ENCODE assay signal across 15 cellular contexts in genomic region chr9:115673599-115673998, GRCh38.
DNase-seq lines count a peak whose midpoint lies in the region; ATAC-seq and TF ChIP-seq lines count a peak whose summit lies in the region.
"Had no signal": no experiment of that assay in that cellular context is flagged by ENCODE, and none has a peak within 500 bp of the region (broad histone marks: within the 10 kb centered on the region; RNA-seq: fewer than 3 reads in every experiment).

No MANE protein-coding gene starts in this region.

- no peak overlapping the region for H2AFZ ChIP-seq in PC-9

- DNase-seq in AG08396 (ENCODE audit: low spot score) (peak; percentile 8), PC-9 (no peak), dedifferentiated amniotic fluid mesenchymal stem cell (ENCODE audit: extremely low spot score) (peak; percentile 24), ureter (ENCODE audit: low spot score) (no peak)
- DNase-seq in activated naive CD4-positive, alpha-beta T cell (lab: John Stamatoyannopoulos, UW): no peak
- DNase-seq: activated CD4-positive, alpha-beta T cell treated with anti-CD3 and anti-CD28 coated beads, Interleukin-2, amount 50 U/mL, for 4 hours; activated effector memory CD4-positive, alpha-beta T cell treated with anti-CD3 and anti-CD28 coated beads, Interleukin-2, amount 50 U/mL, for 16 hours; colonic mucosa; NCI-H2171; occipital lobe; T-helper 17 cell had no signal

- intact Hi-C loops in PC-9 (cut with micrococcal nuclease; ENCODE audit: unreplicated experiment): loop anchor here (2.0 to 10.0 kb wide), 7 partner anchors 33 to 901 kb away; no protein-coding TSS in a partner anchor

- peak overlapping the region; percentile 68 for H3K4me2 ChIP-seq in PC-9
- H3K4me2 ChIP-seq: BLaER1 treated with 17β-estradiol and CSF1 and Interleukin-3, amounts not matched to agents 10 nM and 100 nM had no signal

- peaks cover 26% of the 10 kb centered on the region for H3F3A ChIP-seq in PC-9 (ENCODE audit: insufficient read depth, low read depth)

- TF ChIP-seq CTCF in PC-9 (conservative IDR thresholded peaks at IDR 0.05): no peak

- CTCF ChIA-PET in PC-9 (lab: Charles Lee): interaction anchor here (0.9 to 1.3 kb wide), 2 partner anchors 80 to 83 kb away, joined by 4 to 6 read pairs; no protein-coding TSS in a partner anchor

- H4K20me1 ChIP-seq in PC-9 (ENCODE audit: insufficient read depth): no peaks in the 10 kb centered on the region
- H4K20me1 ChIP-seq: BLaER1 treated with 17β-estradiol and CSF1 and Interleukin-3, amounts not matched to agents 10 nM and 100 nM had no signal

- no TSS peak for BruUV-seq in PC-9 (replicated peaks; lab: Mats Ljungman, UMichigan)

- peak overlapping the region; percentile 100 for H3K27ac ChIP-seq in PC-9
- H3K27ac ChIP-seq in muscle layer of duodenum (ENCODE audit: low read length): peak overlapping the region; percentile 78
- H3K27ac ChIP-seq: BLaER1 treated with 17β-estradiol and CSF1 and Interleukin-3, amounts not matched to agents 10 nM and 100 nM; colonic mucosa had no signal

- H3K4me3 ChIP-seq in PC-9 (no peak overlapping the region), muscle layer of duodenum (ENCODE audit: low read depth in 1 of 2, low read length in 2 of 2) (no peak overlapping the region)
- H3K4me3 ChIP-seq: BLaER1 treated with 17β-estradiol and CSF1 and Interleukin-3, amounts not matched to agents 10 nM and 100 nM; colonic mucosa had no signal

- H3K79me2 ChIP-seq in PC-9 (ENCODE audit: low read depth): no peaks in the 10 kb centered on the region

- ATAC-seq in GM21390 (IDR thresholded peaks at IDR 0.05; ENCODE audit: unreplicated experiment) (no peak), HG02870 (IDR thresholded peaks at IDR 0.05; ENCODE audit: unreplicated experiment) (no peak)
- ATAC-seq: T-helper 17 cell had no signal

- H3K9me3 ChIP-seq in PC-9 (ENCODE audit: insufficient read depth, low read depth) (no peaks in the 10 kb centered on the region; the same call in 1 of the 2 replicates), muscle layer of duodenum (ENCODE audit: control insufficient read depth in 1 of 2, low read length in 2 of 2) (no peaks in the 10 kb centered on the region)
- H3K9me3 ChIP-seq: colonic mucosa had no signal

- H3K27me3 ChIP-seq in PC-9 (ENCODE audit: insufficient read depth, low read depth) (no peaks in the 10 kb centered on the region), muscle layer of duodenum (ENCODE audit: low read depth, low read length) (no peaks in the 10 kb centered on the region)
- H3K27me3 ChIP-seq: BLaER1 treated with 17β-estradiol and CSF1 and Interleukin-3, amounts not matched to agents 10 nM and 100 nM; colonic mucosa had no signal

- H3K4me1 ChIP-seq in PC-9 (replicated peaks; ENCODE audit: insufficient read depth) (peaks cover 45% of the 10 kb centered on the region), muscle layer of duodenum (ENCODE audit: control insufficient read depth in 1 of 2, insufficient read depth in 2 of 2, low read length in 2 of 2) (no peaks in the 10 kb centered on the region)
- H3K4me1 ChIP-seq: BLaER1 treated with 17β-estradiol and CSF1 and Interleukin-3, amounts not matched to agents 10 nM and 100 nM; colonic mucosa had no signal

- POLR2A ChIA-PET in PC-9 (lab: Charles Lee; ENCODE audit: unreplicated experiment): interaction anchor here (0.7 to 1.6 kb wide), 2 partner anchors 58 to 799 kb away, joined by 5 to 19 read pairs; no protein-coding TSS in a partner anchor

- H3K36me3 ChIP-seq in PC-9 (ENCODE audit: low read depth) (no peaks in the 10 kb centered on the region), muscle layer of duodenum (ENCODE audit: control insufficient read depth in 1 of 2, insufficient read depth in 2 of 2, low read length in 2 of 2) (peaks cover 0 to 3% of the 10 kb centered on the region in 2 donors)
- H3K36me3 ChIP-seq: BLaER1 treated with 17β-estradiol and CSF1 and Interleukin-3, amounts not matched to agents 10 nM and 100 nM; colonic mucosa had no signal

- H3K9me2 ChIP-seq in PC-9 (ENCODE audit: insufficient read depth): no peaks in the 10 kb centered on the region

Comparison
In these comparisons a context has a peak if more than half of its experiments do, and no peak if none do; other contexts are left out.
1. DNase-seq: peak in AG08396 (single experiment) and dedifferentiated amniotic fluid mesenchymal stem cell (single experiment); none in PC-9 (0 of 2), activated naive CD4-positive, alpha-beta T cell (0 of 4) and ureter (single experiment).